1 cellular context compared by ENCODE assay signal in the genomic region with DNA sequence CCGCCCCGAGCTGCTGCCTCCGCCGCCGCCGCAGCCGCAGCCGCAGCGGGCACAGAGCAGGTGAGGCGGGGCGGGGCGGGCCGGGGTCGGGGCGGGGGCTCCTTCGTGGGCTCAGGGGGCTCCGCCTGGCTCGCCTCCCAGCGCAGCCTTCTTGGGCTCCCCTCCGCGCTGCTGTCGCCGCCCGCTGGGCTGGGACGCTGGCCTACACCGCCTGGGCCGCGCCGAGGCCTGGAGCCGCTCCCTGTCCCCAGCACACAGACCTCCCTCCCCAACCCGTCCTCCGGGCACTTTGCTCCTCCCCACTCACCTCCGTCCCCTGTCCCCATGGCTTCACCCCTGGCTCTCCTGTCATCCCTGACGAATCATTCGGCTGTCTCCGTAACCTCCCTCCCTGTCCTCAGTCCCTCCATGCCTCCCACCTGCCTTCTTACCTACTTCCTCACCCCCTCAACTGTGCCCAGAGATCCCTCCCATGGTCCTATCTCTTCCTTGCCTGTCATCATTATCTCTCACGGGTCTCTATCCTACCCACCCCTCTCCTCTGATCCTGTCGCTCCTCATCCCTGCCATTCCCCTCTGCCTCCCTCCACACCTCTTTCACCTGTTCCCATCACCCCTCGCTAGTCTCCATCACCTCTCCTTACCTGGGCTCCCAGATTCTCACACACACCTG.
A peak's percentile ranks its signal among the peaks of the same experiment; 100 is the strongest.
TF ChIP-seq lines count a peak whose summit lies in the region.

No MANE protein-coding gene starts in this region.

TF ChIP-seq in endothelial cell of umbilical vein, 7 proteins besides CTCF, POLR2A, EP300 and RAD21:
- no peak for TF ChIP-seq MYC (IDR thresholded peaks at IDR 0.05; ENCODE audit: low read depth, low read length)
- no peak for TF ChIP-seq GATA2 (IDR thresholded peaks at IDR 0.05; ENCODE audit: insufficient read depth, insufficient read length, low read depth, low read length)
- peak; percentile 86 for TF ChIP-seq EZH2 (IDR thresholded peaks at IDR 0.05; ENCODE audit: borderline replicate concordance, low read depth, low read length, severe bottlenecking)
- TF ChIP-seq FOS (IDR thresholded peaks at IDR 0.05; ENCODE audit: borderline replicate concordance, insufficient read depth, low read length): no peak
TF ChIP-seq in endothelial cell of umbilical vein: peak in this region for 1.
